10 cellular contexts compared by ENCODE assay signal in the genomic region with DNA sequence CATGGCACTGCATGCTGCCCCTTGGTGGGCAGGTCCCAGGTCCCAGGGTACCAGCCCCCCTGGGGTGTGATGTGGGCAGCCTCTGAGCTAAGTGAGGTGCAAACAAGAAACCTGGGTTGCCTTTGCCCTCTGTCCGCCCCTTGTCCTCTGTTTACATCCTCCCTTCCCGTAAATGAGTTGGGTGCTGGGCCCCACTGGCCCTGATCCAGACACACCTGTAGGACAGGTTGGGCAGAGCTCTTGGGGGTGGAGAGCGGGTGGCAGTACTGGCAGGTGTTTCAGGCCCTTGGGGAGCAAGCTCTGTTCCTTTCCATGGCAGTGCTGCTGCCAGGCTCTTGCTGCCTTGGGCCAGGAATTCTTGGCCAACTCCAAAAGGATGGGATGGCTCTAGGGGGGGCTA. TPM values are rescaled to one million over a fixed set of nuclear protein-coding genes. Genes with fewer than 3 reads are reported as not detected.
DNase-seq lines count a peak whose midpoint lies in the region; ATAC-seq and TF ChIP-seq lines count a peak whose summit lies in the region.
"Had no signal": no experiment of that assay in that cellular context is flagged by ENCODE, and none has a peak within 500 bp of the region (broad histone marks: within the 10 kb centered on the region; RNA-seq: fewer than 3 reads in every experiment).

No MANE protein-coding gene starts in this region.

- no peak overlapping the region for H3K4me3 Mint-ChIP-seq in HFFc6
- H3K4me3 Mint-ChIP-seq: nephron progenitor cell had no signal

- peaks cover 33% of the 10 kb centered on the region for H3K27me3 Mint-ChIP-seq in HFFc6 (ENCODE audit: insufficient read depth)

- no peaks in the 10 kb centered on the region for H3K9me3 ChIP-seq in lung (ENCODE audit: control insufficient read depth in 2 of 2, insufficient read depth in 1 of 2, low read length in 1 of 2)

- H3K4me1 Mint-ChIP-seq in HFFc6 (ENCODE audit: low read depth) = peaks cover 14% of the 10 kb centered on the region
- H3K4me1 Mint-ChIP-seq: nephron progenitor cell had no signal

- no peaks in the 10 kb centered on the region for H3K27me3 ChIP-seq in lung (ENCODE audit: control insufficient read depth, insufficient read depth)

- no peaks in the 10 kb centered on the region for H3K4me1 ChIP-seq in lung (ENCODE audit: control insufficient read depth in 2 of 2, insufficient read depth in 2 of 2, low read length in 2 of 2)

- H3K27ac ChIP-seq in VCaP = peak overlapping the region; percentile 83
- peak overlapping the region in 1 of 2 donors; percentile 78 for H3K27ac ChIP-seq in lung (ENCODE audit: low read depth in 1 of 2, low read length in 1 of 2)

- H3K4me3 ChIP-seq in lung = no peak overlapping the region

- DNase-seq in COR-L47 (lab: John Stamatoyannopoulos, UW) (peak; percentile 87), NCI-H2081 treated with DMSO at 0.1 percent for 48 hours (lab: John Stamatoyannopoulos, UW) (peak; percentile 48), lung (ENCODE audit: low spot score) (peak; percentile 90), epidermal melanocyte (ENCODE audit: insufficient read length, low spot score) (no peak), AG08396 (ENCODE audit: low spot score) (no peak), HFFc6 (no peak)
- no peak for DNase-seq in activated T-cell treated with anti-CD3 and anti-CD28 coated beads, Interleukin-2, amount 50 U/mL, for 48 hours
- DNase-seq: nephron progenitor cell, T1000 had no signal

- no peaks in the 10 kb centered on the region for H3K36me3 ChIP-seq in lung (ENCODE audit: control insufficient read depth in 2 of 2, insufficient read depth in 2 of 2, low read length in 2 of 2)

- 70 to 90% methylated on average over 3 of the region's 3 CpGs for WGBS in lung, 2 donors

- no peak overlapping the region for H3K27ac Mint-ChIP-seq in HFFc6
- H3K27ac Mint-ChIP-seq: nephron progenitor cell had no signal

- no peaks in the 10 kb centered on the region for H3K36me3 Mint-ChIP-seq in HFFc6 (ENCODE audit: low read depth)

- TF ChIP-seq CTCF in VCaP (conservative IDR thresholded peaks at IDR 0.05) (no peak), lung (IDR thresholded peaks at IDR 0.05; ENCODE audit: control extremely low read depth, extremely low read depth) (no peak), HFFc6 (IDR thresholded peaks at IDR 0.05) (no peak)

- ATAC-seq in lung (ENCODE audit: insufficient read depth, low FRiP score) = peak; percentile 49

- H3K9me3 Mint-ChIP-seq in HFFc6 = no peaks in the 10 kb centered on the region
- H3K9me3 Mint-ChIP-seq: nephron progenitor cell had no signal

RNA-seq across cellular contexts. Expression of a gene that starts 35.8 kb away (rescaled TPM):
- 100 to 1,000 TPM; 150 to 219 TPM for total RNA-seq in lung
- polyA plus RNA-seq in lung = 100 to 1,000 TPM; 143 to 148 TPM
- total RNA-seq in HFFc6 (2021; fragmentation: NEBNext Ultra II Directional; extraction: Animal tissue kit (Norgen Biotek cat#: 25700)) = under 1 TPM in 2 of 6 experiments, not detected in 4; 0.09 TPM

Comparison
In these comparisons a context has a peak if more than half of its experiments do, and no peak if none do; other contexts are left out.
1. DNase-seq: peak in COR-L47 (single experiment), NCI-H2081 treated with DMSO at 0.1 percent for 48 hours (single experiment) and lung (single experiment); none in epidermal melanocyte (single experiment), AG08396 (single experiment), HFFc6 (single experiment) and activated T-cell treated with anti-CD3 and anti-CD28 coated beads, Interleukin-2, amount 50 U/mL, for 48 hours (0 of 2).
2. RNA of a gene that starts 35.8 kb away (total RNA-seq): 150 to 219 TPM in lung; 0.09 TPM in HFFc6; every median in the first group is over 100 times any median in the second.